20 cellular contexts compared by ENCODE assay signal in the genomic region with DNA sequence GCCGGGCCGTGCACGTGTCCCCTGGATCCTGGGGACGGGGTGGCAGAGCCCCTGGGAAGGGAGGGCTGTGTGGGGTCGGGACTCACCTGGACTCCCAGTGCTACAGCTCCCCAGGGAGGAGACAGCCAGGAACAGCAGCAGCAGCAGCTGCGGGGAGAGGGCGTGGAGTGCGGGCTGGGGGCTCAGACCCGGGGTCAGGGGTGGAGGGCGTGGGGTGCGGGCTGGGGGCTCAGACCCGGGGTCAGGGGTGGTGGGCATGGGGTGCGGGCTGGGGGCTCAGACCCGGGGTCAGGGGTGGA. TPM values are rescaled to one million over a fixed set of nuclear protein-coding genes. Genes with fewer than 3 reads are reported as not detected.
DNase-seq lines count a peak whose midpoint lies in the region; ATAC-seq and TF ChIP-seq lines count a peak whose summit lies in the region.
"Had no signal": no experiment of that assay in that cellular context is flagged by ENCODE, and none has a peak within 500 bp of the region (broad histone marks: within the 10 kb centered on the region; RNA-seq: fewer than 3 reads in every experiment).

No MANE protein-coding gene starts in this region.

- H3K27me3 ChIP-seq in H7 (ENCODE audit: control insufficient read depth, insufficient read depth, low read length) = no peaks in the 10 kb centered on the region
- peaks cover 0 to 19% (median 0%) of the 10 kb centered on the region in 3 experiments for H3K27me3 ChIP-seq in neuronal stem cell (ENCODE audit: control insufficient read depth in 3 of 3, insufficient read depth in 3 of 3, low read depth in 1 of 3, low read length in 3 of 3)

- H3K27ac ChIP-seq in neuronal stem cell (replicated peaks; ENCODE audit: low read length) = no peak overlapping the region
- H3K27ac ChIP-seq: BLaER1 had no signal

- peak; percentile 39 for DNase-seq in CD14-positive monocyte (ENCODE audit: low spot score)
- peak; percentile 61 for DNase-seq in H7
- no peak for DNase-seq in neuronal stem cell (ENCODE audit: low spot score)
- DNase-seq in NOMO-1 treated with DMSO at 0.1 percent for 48 hours (lab: John Stamatoyannopoulos, UW; ENCODE audit: unreplicated experiment) = no peak
- DNase-seq in erythroblast (lab: John Stamatoyannopoulos, UW) = no peak
- DNase-seq in SIG-M5 (lab: John Stamatoyannopoulos, UW) = no peak
- DNase-seq: 8988T; ACHN; C1 segment of cervical spinal cord; Caco-2; Calu3; CD4-positive, alpha-beta T cell; DMS79 treated with DMSO at 0.1 percent for 48 hours; GF-D8 had no signal

- no peak overlapping the region for H2BK120ac ChIP-seq in neuronal stem cell (ENCODE audit: low read depth, low read length)

- H4K8ac ChIP-seq in neuronal stem cell (ENCODE audit: low read depth, low read length) = no peak overlapping the region

- H3K4ac ChIP-seq in neuronal stem cell (ENCODE audit: low read length) = no peak overlapping the region

- H3K79me1 ChIP-seq in neuronal stem cell (ENCODE audit: low read depth, low read length) = peaks cover 3% of the 10 kb centered on the region

- peak; percentile 2 for ATAC-seq in stimulated activated memory B cell treated with anti-CD40 and anti-IgM and Interleukin-4, amounts not matched to agents 10 μg/mL and 1 μg/mL and 100 μg/mL, for 72 hours
- ATAC-seq: CD8-positive, alpha-beta T cell had no signal

- H3K9me3 Mint-ChIP-seq in CD14-positive monocyte = peaks cover 0 to 10% (median 3%) of the 10 kb centered on the region in 7 donors
- no peaks in the 10 kb centered on the region for H3K9me3 Mint-ChIP-seq in stimulated activated memory B cell treated with anti-CD40 and anti-IgM and Interleukin-4, amounts not matched to agents 10 μg/mL and 1 μg/mL and 100 μg/mL, for 72 hours
- H3K9me3 Mint-ChIP-seq: CD4-positive, alpha-beta T cell; CD8-positive, alpha-beta T cell had no signal

- H3K4me1 ChIP-seq in neuronal stem cell (ENCODE audit: control insufficient read depth in 2 of 2, insufficient read depth in 1 of 2, low read depth in 1 of 2, low read length in 2 of 2) = peaks cover 11 to 14% of the 10 kb centered on the region in 2 donors
- H3K4me1 ChIP-seq: Caco-2 had no signal

- WGBS in neuronal stem cell (ENCODE audit: extremely low coverage in 2 of 2, insufficient read length in 2 of 2, insufficient replicate concordance in 1 of 2), 2 donors = no CpG with 5 or more reads among the region's 14 CpGs

- H2AK5ac ChIP-seq in neuronal stem cell (ENCODE audit: low read depth, low read length) = peak overlapping the region; percentile 95

- no peak overlapping the region for H3K23ac ChIP-seq in neuronal stem cell (ENCODE audit: low read depth, low read length, poor library complexity)

- H3K4me3 Mint-ChIP-seq in CD14-positive monocyte = no peak overlapping the region
- no peak overlapping the region for H3K4me3 Mint-ChIP-seq in stimulated activated memory B cell treated with anti-CD40 and anti-IgM and Interleukin-4, amounts not matched to agents 10 μg/mL and 1 μg/mL and 100 μg/mL, for 72 hours
- H3K4me3 Mint-ChIP-seq: CD4-positive, alpha-beta T cell; CD8-positive, alpha-beta T cell had no signal

- H2BK12ac ChIP-seq in neuronal stem cell (ENCODE audit: low read length) = peak overlapping the region; percentile 84

- H3K36me3 ChIP-seq in H7 (replicated peaks; ENCODE audit: control insufficient read depth, insufficient read depth, low read length) (no peaks in the 10 kb centered on the region), neuronal stem cell (replicated peaks in 1 of 2; ENCODE audit: control insufficient read depth in 2 of 2, insufficient read depth in 2 of 2, low read length in 2 of 2) (no peaks in the 10 kb centered on the region)
- H3K36me3 ChIP-seq: BE2C, BLaER1 had no signal

- no peak overlapping the region for H3K27ac Mint-ChIP-seq in CD14-positive monocyte
- H3K27ac Mint-ChIP-seq in stimulated activated memory B cell treated with anti-CD40 and anti-IgM and Interleukin-4, amounts not matched to agents 10 μg/mL and 1 μg/mL and 100 μg/mL, for 72 hours = no peak overlapping the region
- H3K27ac Mint-ChIP-seq: CD4-positive, alpha-beta T cell; CD8-positive, alpha-beta T cell had no signal

- H3K9ac ChIP-seq in neuronal stem cell (ENCODE audit: low read depth, low read length, poor library complexity) = no peak overlapping the region
- H3K9ac ChIP-seq: BLaER1 had no signal

- no peak overlapping the region for H2BK15ac ChIP-seq in neuronal stem cell (ENCODE audit: low read length)

- peak overlapping the region; percentile 56 for H3K14ac ChIP-seq in neuronal stem cell (ENCODE audit: low read length)

- no peak overlapping the region for H3K4me2 ChIP-seq in neuronal stem cell (ENCODE audit: insufficient read depth, low read length, poor library complexity, severe bottlenecking)
- H3K4me2 ChIP-seq: BLaER1 had no signal

- no peak for TF ChIP-seq POLR2A in erythroblast (IDR thresholded peaks at IDR 0.05; ENCODE audit: low read length)

- no peaks in the 10 kb centered on the region for H3K9me3 ChIP-seq in neuronal stem cell (replicated peaks in 1 of 2; ENCODE audit: control insufficient read depth in 2 of 2, insufficient read depth in 1 of 2, low read depth in 1 of 2, low read length in 2 of 2)
- H3K9me3 ChIP-seq: BLaER1, Caco-2 had no signal

- H3K36me3 Mint-ChIP-seq in CD14-positive monocyte = no peaks in the 10 kb centered on the region
- H3K36me3 Mint-ChIP-seq in stimulated activated memory B cell treated with anti-CD40 and anti-IgM and Interleukin-4, amounts not matched to agents 10 μg/mL and 1 μg/mL and 100 μg/mL, for 72 hours = no peaks in the 10 kb centered on the region
- H3K36me3 Mint-ChIP-seq: CD8-positive, alpha-beta T cell had no signal

- H3K4me3 ChIP-seq in H7 (ENCODE audit: insufficient read depth, low read depth, low read length) (no peak overlapping the region), neuronal stem cell (ENCODE audit: low read length in 2 of 2) (no peak overlapping the region)
- H3K4me3 ChIP-seq: BLaER1 had no signal

- no peak for TF ChIP-seq CTCF in CD14-positive monocyte (IDR thresholded peaks at IDR 0.05)

- no peaks in the 10 kb centered on the region for H3K4me1 Mint-ChIP-seq in CD14-positive monocyte
- no peaks in the 10 kb centered on the region for H3K4me1 Mint-ChIP-seq in stimulated activated memory B cell treated with anti-CD40 and anti-IgM and Interleukin-4, amounts not matched to agents 10 μg/mL and 1 μg/mL and 100 μg/mL, for 72 hours

- no peak overlapping the region for H3K18ac ChIP-seq in neuronal stem cell (ENCODE audit: low read length)

- no peak overlapping the region for H4K91ac ChIP-seq in neuronal stem cell (ENCODE audit: low read depth, low read length, poor library complexity)

- peaks cover 17 to 33% (median 20%) of the 10 kb centered on the region in 3 donors for H3K27me3 Mint-ChIP-seq in CD14-positive monocyte (ENCODE audit: low read depth in 3 of 3)
- peaks cover 65% of the 10 kb centered on the region for H3K27me3 Mint-ChIP-seq in stimulated activated memory B cell treated with anti-CD40 and anti-IgM and Interleukin-4, amounts not matched to agents 10 μg/mL and 1 μg/mL and 100 μg/mL, for 72 hours

- H2BK5ac ChIP-seq in neuronal stem cell (ENCODE audit: low read length) = no peak overlapping the region

- intact Hi-C loops in CD14-positive monocyte (cut with micrococcal nuclease) = no loop called here

- no peak overlapping the region for H2AFZ ChIP-seq in neuronal stem cell (ENCODE audit: low read length)

RNA-seq across cellular contexts. Expression of a gene that starts 20.7 kb away (rescaled TPM):
- not detected for polyA plus RNA-seq in CD14-positive monocyte
- total RNA-seq in H7 (2014; rRNA removed; shearing (Covaris generic)) = not detected in 2 replicates
- polyA plus RNA-seq in neuronal stem cell (2013, experiment 1 of 2) = 0.06 TPM
- not detected for polyA plus RNA-seq in neuronal stem cell (2013, experiment 2 of 2)
- total RNA-seq: Caco-2; Calu3; CD4-positive, alpha-beta T cell; CD8-positive, alpha-beta T cell had no signal
- polyA plus RNA-seq: AG04450 had no signal

RNA-seq across cellular contexts. Expression of a gene that starts 32.9 kb away (rescaled TPM):
- polyA plus RNA-seq in CD14-positive monocyte = 10 to 100 TPM; 76.8 to 88.8 TPM
- 79.9 and 80.2 TPM in 2 replicates for total RNA-seq in H7 (2014; rRNA removed; shearing (Covaris generic))
- polyA plus RNA-seq in neuronal stem cell (2013, experiment 1 of 2) = 253 TPM
- 258 TPM for polyA plus RNA-seq in neuronal stem cell (2013, experiment 2 of 2)

RNA-seq across cellular contexts. Expression of a gene that starts 36.0 kb away (rescaled TPM):
- not detected for polyA plus RNA-seq in CD14-positive monocyte
- not detected in 2 replicates for total RNA-seq in H7 (2014; rRNA removed; shearing (Covaris generic))
- polyA plus RNA-seq in neuronal stem cell (2013, experiment 1 of 2) = not detected
- polyA plus RNA-seq in neuronal stem cell (2013, experiment 2 of 2) = not detected
- total RNA-seq: Caco-2; Calu3; CD8-positive, alpha-beta T cell had no signal
- polyA plus RNA-seq: AG04450 had no signal

RNA-seq across cellular contexts. Expression of a gene that starts 46.5 kb away (rescaled TPM):
- not detected for polyA plus RNA-seq in CD14-positive monocyte
- total RNA-seq in H7 (2014; rRNA removed; shearing (Covaris generic)) = not detected in 2 replicates
- polyA plus RNA-seq in neuronal stem cell (2013, experiment 1 of 2) = not detected
- polyA plus RNA-seq in neuronal stem cell (2013, experiment 2 of 2) = not detected
- total RNA-seq: Caco-2; Calu3; CD4-positive, alpha-beta T cell; CD8-positive, alpha-beta T cell had no signal
- polyA plus RNA-seq: AG04450 had no signal

RNA-seq across cellular contexts. Expression of a gene that starts 51.5 kb away (rescaled TPM):
- not detected for polyA plus RNA-seq in CD14-positive monocyte
- not detected in 2 replicates for total RNA-seq in H7 (2014; rRNA removed; shearing (Covaris generic))
- polyA plus RNA-seq in neuronal stem cell (2013, experiment 1 of 2) = not detected
- not detected for polyA plus RNA-seq in neuronal stem cell (2013, experiment 2 of 2)
- total RNA-seq: A673; Caco-2; Calu3; CD4-positive, alpha-beta T cell; CD8-positive, alpha-beta T cell had no signal
- polyA plus RNA-seq: AG04450 had no signal

Comparison
In these comparisons a context has a peak if more than half of its experiments do, and no peak if none do; other contexts are left out.
1. DNase-seq: peak in CD14-positive monocyte (single experiment) and H7 (single experiment); none in neuronal stem cell (single experiment), NOMO-1 treated with DMSO at 0.1 percent for 48 hours (single experiment), erythroblast (0 of 2) and SIG-M5 (single experiment).